35 cellular contexts compared by ENCODE assay signal in genomic region chr4:93743638-93744037, GRCh38.
A peak's percentile ranks its signal among the peaks of the same experiment; 100 is the strongest.
DNase-seq lines count a peak whose midpoint lies in the region; ATAC-seq, FAIRE-seq and TF ChIP-seq lines count a peak whose summit lies in the region.
"Had no signal": no experiment of that assay in that cellular context is flagged by ENCODE, and none has a peak within 500 bp of the region (broad histone marks: within the 10 kb centered on the region; RNA-seq: fewer than 3 reads in every experiment).

No MANE protein-coding gene starts in this region.

- no peak overlapping the region for H2BK120ac ChIP-seq in mesendoderm (ENCODE audit: low read depth, low read length)

- DNase-seq in HEK293T (ENCODE audit: extremely low spot score): no peak
- DNase-seq in GM12878 (ENCODE audit: low read depth, low spot score): no peak
- peak; percentile 11 for DNase-seq in mesendoderm
- DNase-seq in effector memory CD4-positive, alpha-beta T cell: no peak
- no peak for DNase-seq in Calu3
- DNase-seq in neural progenitor cell (ENCODE audit: low spot score): no peak
- DNase-seq: 8988T; ACHN; BE2C; C1 segment of cervical spinal cord; Caco-2; CD4-positive, alpha-beta memory T cell; CD4-positive, alpha-beta T cell; CD4-positive, CD25-positive, alpha-beta regulatory T cell; CD8-positive, alpha-beta memory T cell; CD8-positive, alpha-beta T cell; COR-L47; DMS 273 treated with DMSO at 0.1 percent for 48 hours; DMS153; DMS53; DMS79; DMS79 treated with DMSO at 0.1 percent for 48 hours; DND-41; EL had no signal

- H3K27ac ChIP-seq in OCI-LY3 (ENCODE audit: low read length) (no peak overlapping the region), GM12878 (ENCODE audit: control insufficient read depth, insufficient read depth) (no peak overlapping the region), mesendoderm (ENCODE audit: low read depth, low read length) (no peak overlapping the region), neural progenitor cell (no peak overlapping the region)
- no peak overlapping the region for H3K27ac ChIP-seq in effector memory CD4-positive, alpha-beta T cell (ENCODE audit: insufficient read depth, low read length, poor library complexity, severe bottlenecking)
- H3K27ac ChIP-seq: 22Rv1; A549; BLaER1; BLaER1 treated with 17β-estradiol and CSF1 and Interleukin-3, amounts not matched to agents 10 nM and 100 nM; C4-2B had no signal

- POLR2A ChIA-PET in HEK293T (lab: Yijun Ruan, JAX): no interaction called here
- POLR2A ChIA-PET in GM12878 (lab: Charles Lee): interaction anchor here (0.6 kb wide), 1 partner anchor 1019 kb away, joined by 4 read pairs; no protein-coding TSS in a partner anchor

- no peaks in the 10 kb centered on the region for H3K27me3 Mint-ChIP-seq in Calu3 (ENCODE audit: unreplicated experiment)
- no peaks in the 10 kb centered on the region for H3K27me3 Mint-ChIP-seq in neural progenitor cell (ENCODE audit: insufficient read depth, low read depth)
- H3K27me3 Mint-ChIP-seq: B cell; CD4-positive, alpha-beta memory T cell; CD4-positive, alpha-beta T cell; CD4-positive, CD25-positive, alpha-beta regulatory T cell; CD8-positive, alpha-beta memory T cell had no signal

- no peak overlapping the region for H3K4me3 Mint-ChIP-seq in Calu3 (ENCODE audit: low read depth, unreplicated experiment)
- H3K4me3 Mint-ChIP-seq in neural progenitor cell: no peak overlapping the region
- H3K4me3 Mint-ChIP-seq: B cell; CD14-positive monocyte; CD4-positive, alpha-beta memory T cell; CD4-positive, alpha-beta T cell; CD4-positive, CD25-positive, alpha-beta regulatory T cell; CD8-positive, alpha-beta memory T cell; CD8-positive, alpha-beta T cell had no signal

- BruUV-seq in GM12878 (replicated peaks; lab: Mats Ljungman, UMichigan) (no TSS peak), Calu3 (replicated peaks; lab: Mats Ljungman, UMichigan) (no TSS peak)

- H3K79me2 ChIP-seq in OCI-LY3 (ENCODE audit: low read length) (no peaks in the 10 kb centered on the region), GM12878 (ENCODE audit: control insufficient read depth, insufficient read depth, low read length) (no peaks in the 10 kb centered on the region), mesendoderm (ENCODE audit: control insufficient read depth, insufficient read depth, low read length) (no peaks in the 10 kb centered on the region), neural progenitor cell (ENCODE audit: low read depth) (no peaks in the 10 kb centered on the region)

- no peak overlapping the region for H4K5ac ChIP-seq in mesendoderm (ENCODE audit: low read length)

- intact Hi-C loops in GM12878 (cut with micrococcal nuclease; ENCODE audit: unreplicated experiment): no loop called here
- intact Hi-C loops in Calu3 (cut with micrococcal nuclease; ENCODE audit: unreplicated experiment): no loop called here

- H4K8ac ChIP-seq in mesendoderm (ENCODE audit: low read depth, low read length): no peak overlapping the region

- CTCF ChIA-PET in HEK293T (lab: Yijun Ruan, JAX) (no interaction called here), GM12878 (lab: Yijun Ruan, JAX) (interaction anchor here (1.5 kb wide), 1 partner anchor 21 kb away, joined by 4 read pairs; no protein-coding TSS in a partner anchor), Calu3 (lab: Charles Lee) (no interaction called here)

- no peak overlapping the region for H3K23ac ChIP-seq in mesendoderm (ENCODE audit: low read length)

- H2AK5ac ChIP-seq in mesendoderm (ENCODE audit: low read length): no peak overlapping the region

- no peak for TF ChIP-seq CTCF in OCI-LY3 (IDR thresholded peaks at IDR 0.05; ENCODE audit: low read depth, low read length)
- no peak for TF ChIP-seq CTCF in GM12878 (IDR thresholded peaks at IDR 0.05 in 2 of 3, conservative IDR thresholded peaks at IDR 0.05 in 1 of 3; ENCODE audit: control insufficient read depth in 2 of 3, extremely low read depth in 1 of 3, insufficient read depth in 1 of 3, low read depth in 3 of 3, low read length in 3 of 3)
- TF ChIP-seq CTCF in Calu3 (IDR thresholded peaks at IDR 0.05; ENCODE audit: unreplicated experiment): no peak
- TF ChIP-seq CTCF in neural progenitor cell (IDR thresholded peaks at IDR 0.05): no peak

- no peak overlapping the region for H3K56ac ChIP-seq in mesendoderm (ENCODE audit: low read length)

- no peaks in the 10 kb centered on the region for H3K79me1 ChIP-seq in mesendoderm (ENCODE audit: low read length)

- no peak overlapping the region for H3K27ac Mint-ChIP-seq in Calu3 (ENCODE audit: unreplicated experiment)
- H3K27ac Mint-ChIP-seq in neural progenitor cell: no peak overlapping the region
- H3K27ac Mint-ChIP-seq: B cell; CD14-positive monocyte; CD4-positive, alpha-beta T cell; CD4-positive, CD25-positive, alpha-beta regulatory T cell; CD8-positive, alpha-beta memory T cell; CD8-positive, alpha-beta T cell had no signal

- no peak overlapping the region for H2BK5ac ChIP-seq in mesendoderm (ENCODE audit: low read length)

- H3K4me1 Mint-ChIP-seq in Calu3 (ENCODE audit: low read depth, unreplicated experiment) (no peaks in the 10 kb centered on the region), neural progenitor cell (no peaks in the 10 kb centered on the region)
- H3K4me1 Mint-ChIP-seq: CD14-positive monocyte; CD4-positive, alpha-beta memory T cell; CD4-positive, CD25-positive, alpha-beta regulatory T cell; CD8-positive, alpha-beta memory T cell had no signal

- no peak overlapping the region for H3K4me3 ChIP-seq in OCI-LY3 (ENCODE audit: low read length)
- H3K4me3 ChIP-seq in GM12878: no peak overlapping the region
- no peak overlapping the region for H3K4me3 ChIP-seq in mesendoderm (ENCODE audit: low read length)
- no peak overlapping the region for H3K4me3 ChIP-seq in effector memory CD4-positive, alpha-beta T cell (ENCODE audit: insufficient read depth, low read depth, low read length, poor library complexity, severe bottlenecking)
- no peak overlapping the region for H3K4me3 ChIP-seq in neural progenitor cell
- H3K4me3 ChIP-seq: A549; BLaER1; BLaER1 treated with 17β-estradiol and CSF1 and Interleukin-3, amounts not matched to agents 10 nM and 100 nM had no signal

- H3K18ac ChIP-seq in mesendoderm (ENCODE audit: low read length): no peak overlapping the region

- no peak for ATAC-seq in GM12878
- ATAC-seq in HG02759 (IDR thresholded peaks at IDR 0.05; ENCODE audit: unreplicated experiment): no peak
- ATAC-seq: A549; CD8-positive, alpha-beta T cell had no signal

- H2AFZ ChIP-seq in OCI-LY3 (ENCODE audit: low read depth, low read length): 0 out of 2 replicates have a peak overlapping the region, but pooled peaks have one; percentile 42
- H2AFZ ChIP-seq in GM12878 (ENCODE audit: control insufficient read depth, low read depth, low read length): no peak overlapping the region
- no peak overlapping the region for H2AFZ ChIP-seq in neural progenitor cell (replicated peaks)

- H3K36me3 Mint-ChIP-seq in Calu3 (ENCODE audit: insufficient read depth, unreplicated experiment) (no peaks in the 10 kb centered on the region), neural progenitor cell (no peaks in the 10 kb centered on the region)
- H3K36me3 Mint-ChIP-seq: CD14-positive monocyte; CD4-positive, alpha-beta memory T cell; CD4-positive, CD25-positive, alpha-beta regulatory T cell; CD8-positive, alpha-beta memory T cell; CD8-positive, alpha-beta T cell had no signal

- no peak for TF ChIP-seq RAD21 in GM12878 (IDR thresholded peaks at IDR 0.05; ENCODE audit: insufficient read depth, low read depth, low read length)

- RAD21 ChIA-PET in GM12878 (lab: Charles Lee; ENCODE audit: unreplicated experiment): no interaction called here

- H3K9ac ChIP-seq in OCI-LY3 (ENCODE audit: low read length): no peak overlapping the region
- no peak overlapping the region for H3K9ac ChIP-seq in GM12878 (ENCODE audit: control insufficient read depth, insufficient read depth, low read length)
- H3K9ac ChIP-seq in mesendoderm (ENCODE audit: low read length): no peak overlapping the region
- no peak overlapping the region for H3K9ac ChIP-seq in neural progenitor cell
- H3K9ac ChIP-seq: BLaER1; BLaER1 treated with 17β-estradiol and CSF1 and Interleukin-3, amounts not matched to agents 10 nM and 100 nM had no signal

- in situ Hi-C loops in GM12878 (cut with MboI): no loop called here

- H3K36me3 ChIP-seq in OCI-LY3 (replicated peaks; ENCODE audit: low read depth, low read length): no peaks in the 10 kb centered on the region
- H3K36me3 ChIP-seq in GM12878 (ENCODE audit: control insufficient read depth in 2 of 2, insufficient read depth in 2 of 2, low read length in 1 of 2): no peaks in the 10 kb centered on the region
- no peaks in the 10 kb centered on the region for H3K36me3 ChIP-seq in mesendoderm (ENCODE audit: control insufficient read depth, insufficient read depth, low read length)
- H3K36me3 ChIP-seq in effector memory CD4-positive, alpha-beta T cell (ENCODE audit: control insufficient read depth, insufficient read depth, low read length): no peaks in the 10 kb centered on the region
- H3K36me3 ChIP-seq in neural progenitor cell: no peaks in the 10 kb centered on the region
- H3K36me3 ChIP-seq: BE2C; BLaER1; BLaER1 treated with 17β-estradiol and CSF1 and Interleukin-3, amounts not matched to agents 10 nM and 100 nM had no signal

- no peak for TF ChIP-seq EP300 in GM12878 (IDR thresholded peaks at IDR 0.05; ENCODE audit: borderline replicate concordance in 1 of 2, control insufficient read depth in 1 of 2, low read depth in 2 of 2, low read length in 2 of 2)

- no peaks in the 10 kb centered on the region for H4K20me1 ChIP-seq in OCI-LY3 (ENCODE audit: insufficient read depth, low read length)
- H4K20me1 ChIP-seq in GM12878 (ENCODE audit: control insufficient read depth, insufficient read depth): no peaks in the 10 kb centered on the region
- no peaks in the 10 kb centered on the region for H4K20me1 ChIP-seq in neural progenitor cell (ENCODE audit: low read depth)
- H4K20me1 ChIP-seq: BLaER1; BLaER1 treated with 17β-estradiol and CSF1 and Interleukin-3, amounts not matched to agents 10 nM and 100 nM had no signal

- H3K27me3 ChIP-seq in OCI-LY3 (ENCODE audit: low read depth, low read length) (no peaks in the 10 kb centered on the region), GM12878 (replicated peaks in 1 of 2; ENCODE audit: control insufficient read depth in 2 of 2, insufficient read depth in 2 of 2, low read length in 1 of 2) (no peaks in the 10 kb centered on the region), mesendoderm (ENCODE audit: insufficient read depth, low read length, poor library complexity) (no peaks in the 10 kb centered on the region), neural progenitor cell (no peaks in the 10 kb centered on the region)
- H3K27me3 ChIP-seq in effector memory CD4-positive, alpha-beta T cell (replicated peaks; ENCODE audit: control insufficient read depth, insufficient read depth, low read length, poor library complexity, severe bottlenecking): no peaks in the 10 kb centered on the region
- H3K27me3 ChIP-seq: BLaER1; BLaER1 treated with 17β-estradiol and CSF1 and Interleukin-3, amounts not matched to agents 10 nM and 100 nM had no signal

- H3K4ac ChIP-seq in mesendoderm (ENCODE audit: low read depth, low read length): no peak overlapping the region

- H3K9me3 ChIP-seq in OCI-LY3 (ENCODE audit: insufficient read depth, low read length): no peaks in the 10 kb centered on the region
- H3K9me3 ChIP-seq in GM12878 (replicated peaks; ENCODE audit: control insufficient read depth, insufficient read depth, low read length): no peaks in the 10 kb centered on the region; the same call in 2 of the 3 replicates
- H3K9me3 ChIP-seq in effector memory CD4-positive, alpha-beta T cell (ENCODE audit: control insufficient read depth, low read length): no peaks in the 10 kb centered on the region
- H3K9me3 ChIP-seq in neural progenitor cell (ENCODE audit: low read depth): no peaks in the 10 kb centered on the region
- H3K9me3 ChIP-seq: A549, BE2C, BLaER1, Caco-2 had no signal

- SMC1A ChIA-PET in GM12878 (lab: Charles Lee; ENCODE audit: uncharacterized antibody, unreplicated experiment): interaction anchor here (1.3 to 2.8 kb wide), 6 partner anchors 10 to 32 kb away, joined by 3 to 11 read pairs (median 4); no protein-coding TSS in a partner anchor

- TF ChIP-seq POLR2A in GM12878 (IDR thresholded peaks at IDR 0.05; ENCODE audit: low read depth, low read length): no peak

- no peak for FAIRE-seq in GM12878 (lab: Jason Lieb, UNC)
- FAIRE-seq: A204.1, A549, D721Med had no signal

- no peaks in the 10 kb centered on the region for H3F3A ChIP-seq in neural progenitor cell (ENCODE audit: low read depth)

- 48% methylated on average over 1 of the region's 1 CpG for WGBS in GM12878 (ENCODE audit: insufficient coverage, insufficient replicate concordance, low lambda C conversion rate, missing lambda C conversion rate)
- WGBS in mesendoderm (ENCODE audit: extremely low coverage, insufficient coverage, low lambda C conversion rate): no CpG with 5 or more reads among the region's 1 CpG

- H3K4me2 ChIP-seq in OCI-LY3 (ENCODE audit: low read length) (no peak overlapping the region), GM12878 (ENCODE audit: control insufficient read depth, insufficient read depth) (no peak overlapping the region), mesendoderm (ENCODE audit: low read length) (no peak overlapping the region), neural progenitor cell (no peak overlapping the region)
- H3K4me2 ChIP-seq: A549; BLaER1; BLaER1 treated with 17β-estradiol and CSF1 and Interleukin-3, amounts not matched to agents 10 nM and 100 nM had no signal

- peaks cover 3% of the 10 kb centered on the region for H3K9me3 Mint-ChIP-seq in Calu3 (ENCODE audit: low read depth, unreplicated experiment)
- no peaks in the 10 kb centered on the region for H3K9me3 Mint-ChIP-seq in neural progenitor cell
- H3K9me3 Mint-ChIP-seq: CD4-positive, alpha-beta T cell; CD8-positive, alpha-beta T cell had no signal

- no peak overlapping the region for H2BK15ac ChIP-seq in mesendoderm (replicated peaks; ENCODE audit: low read depth)

- H3K4me1 ChIP-seq in OCI-LY3 (ENCODE audit: low read length) (peaks cover 28% of the 10 kb centered on the region), GM12878 (ENCODE audit: control insufficient read depth, insufficient read depth, low read length) (no peaks in the 10 kb centered on the region; the same call in 1 of the 2 replicates), mesendoderm (ENCODE audit: control insufficient read depth, low read depth, low read length) (no peaks in the 10 kb centered on the region), neural progenitor cell (peaks cover 7% of the 10 kb centered on the region)
- H3K4me1 ChIP-seq in effector memory CD4-positive, alpha-beta T cell (ENCODE audit: control insufficient read depth, insufficient read depth, low read length, poor library complexity, severe bottlenecking): no peaks in the 10 kb centered on the region
- H3K4me1 ChIP-seq: A549, BE2C, BLaER1, Caco-2 had no signal
